2 cellular contexts compared by ENCODE assay signal in genomic region chr19:32349724-32350475, GRCh38.
TF ChIP-seq lines count a peak whose summit lies in the region.

No MANE protein-coding gene starts in this region.

TF ChIP-seq in A549, 52 proteins besides CTCF, POLR2A, EP300 and RAD21:
- TF ChIP-seq MAZ (IDR thresholded peaks at IDR 0.05; ENCODE audit: borderline replicate concordance, low read depth, low read length) (no peak), POLR2AphosphoS2 (conservative IDR thresholded peaks at IDR 0.05; ENCODE audit: low read length) (no peak), FOXS1 (CRISPR knock-in tag; IDR thresholded peaks at IDR 0.05) (no peak), BCL3 (IDR thresholded peaks at IDR 0.05) (no peak), NPAS2 (CRISPR knock-in tag; IDR thresholded peaks at IDR 0.05; ENCODE audit: borderline replicate concordance) (no peak), RCOR1 (IDR thresholded peaks at IDR 0.05; ENCODE audit: low read depth, low read length) (no peak), SMC3 (IDR thresholded peaks at IDR 0.05) (no peak), RFX5 (IDR thresholded peaks at IDR 0.05) (no peak), ZFP36 (IDR thresholded peaks at IDR 0.05; ENCODE audit: borderline replicate concordance, partially characterized antibody) (no peak)

TF ChIP-seq in SK-N-SH treated with all-trans-retinoic acid at 6 μM for 48 hours, 23 proteins besides CTCF, POLR2A, EP300 and RAD21:
- TF ChIP-seq ISL1 (CRISPR knock-in tag; IDR thresholded peaks at IDR 0.05): no peak
- TF ChIP-seq PPARA (CRISPR knock-in tag; IDR thresholded peaks at IDR 0.05; ENCODE audit: borderline replicate concordance): no peak
- TF ChIP-seq ZFP3 (CRISPR knock-in tag; IDR thresholded peaks at IDR 0.05): no peak
- no peak for TF ChIP-seq OSR1 (CRISPR knock-in tag; IDR thresholded peaks at IDR 0.05)
- TF ChIP-seq CSDC2 (CRISPR knock-in tag; IDR thresholded peaks at IDR 0.05): no peak
- no peak for TF ChIP-seq ESRRG (CRISPR knock-in tag; IDR thresholded peaks at IDR 0.05)
- TF ChIP-seq CSRNP3 (CRISPR knock-in tag; IDR thresholded peaks at IDR 0.05): no peak
- TF ChIP-seq TSHZ2 (CRISPR knock-in tag; IDR thresholded peaks at IDR 0.05): no peak
- TF ChIP-seq BACH2 (CRISPR knock-in tag; IDR thresholded peaks at IDR 0.05; ENCODE audit: borderline replicate concordance): no peak
- no peak for TF ChIP-seq PATZ1 (CRISPR knock-in tag; IDR thresholded peaks at IDR 0.05; ENCODE audit: borderline replicate concordance)
- no peak for TF ChIP-seq TCF4 (CRISPR knock-in tag; IDR thresholded peaks at IDR 0.05; ENCODE audit: borderline replicate concordance)
- no peak for TF ChIP-seq ARNTL (CRISPR knock-in tag; IDR thresholded peaks at IDR 0.05; ENCODE audit: borderline replicate concordance, low read depth)
- TF ChIP-seq TOX (CRISPR knock-in tag; IDR thresholded peaks at IDR 0.05; ENCODE audit: borderline replicate concordance): no peak
- no peak for TF ChIP-seq POU6F1 (CRISPR knock-in tag; IDR thresholded peaks at IDR 0.05; ENCODE audit: borderline replicate concordance, low read depth)
- TF ChIP-seq ZNF8 (CRISPR knock-in tag; IDR thresholded peaks at IDR 0.05): no peak
- no peak for TF ChIP-seq SNAI2 (CRISPR knock-in tag; IDR thresholded peaks at IDR 0.05)
- TF ChIP-seq CREB5 (CRISPR knock-in tag; IDR thresholded peaks at IDR 0.05; ENCODE audit: low read depth): no peak
- TF ChIP-seq RARB (CRISPR knock-in tag; IDR thresholded peaks at IDR 0.05): no peak
- no peak for TF ChIP-seq GLIS3 (CRISPR knock-in tag; IDR thresholded peaks at IDR 0.05)
